Comparison of ENCODE assay signal across 31 cellular contexts in genomic region chr3:11929531-11929930, GRCh38.
"Had no signal": no experiment of that assay in that cellular context is flagged by ENCODE, and none has a peak within 500 bp of the region (broad histone marks: within the 10 kb centered on the region; RNA-seq: fewer than 3 reads in every experiment).

No MANE protein-coding gene starts in this region.

- ATAC-seq: activated CD4-positive, CD25-positive, alpha-beta regulatory T cell treated with anti-CD3 and anti-CD28 coated beads, Interleukin-2, amount 50 U/mL, for 24 hours; activated CD8-positive, alpha-beta memory T cell treated with anti-CD3 and anti-CD28 coated beads, Interleukin-2, amount 10 ng/mL, durations not matched to agents 7 days and 5 days; activated CD8-positive, alpha-beta T cell treated with anti-CD3 and anti-CD28 coated beads for 36 hours; activated naive CD8-positive, alpha-beta T cell treated with anti-CD3 and anti-CD28 coated beads, Interleukin-2, amount 50 U/mL, for 24 hours; activated T-cell treated with anti-CD3 and anti-CD28 coated beads, Interleukin-2, amount 50 U/mL, for 72 hours; body of pancreas; esophagus mucosa; T-cell had no signal

- H3K4me3 Mint-ChIP-seq: activated B cell treated with CpG ODN at 0.5 μM for 24 hours; activated CD8-positive, alpha-beta memory T cell treated with anti-CD3 and anti-CD28 coated beads, Interleukin-2, amount 10 ng/mL, durations not matched to agents 7 days and 5 days; activated CD8-positive, alpha-beta T cell treated with anti-CD3 and anti-CD28 coated beads for 36 hours; activated naive CD4-positive, alpha-beta T cell treated with anti-CD3 and anti-CD28 coated beads, Interleukin-2, amount 50 U/mL, for 24 hours; activated naive CD8-positive, alpha-beta T cell treated with anti-CD3 and anti-CD28 coated beads for 36 hours; activated naive CD8-positive, alpha-beta T cell treated with anti-CD3 and anti-CD28 coated beads, Interleukin-2, amount 50 U/mL, for 24 hours; activated T-cell treated with anti-CD3 and anti-CD28 coated beads, Interleukin-2, amount 50 U/mL, for 24 hours; activated T-cell treated with anti-CD3 and anti-CD28 coated beads, Interleukin-2, amount 50 U/mL, for 72 hours; endodermal cell; T-cell; T-helper 1 cell treated with Interleukin-12 subunit alpha and Interleukin-12 subunit beta and Interleukin-4 antibody, amounts not matched to agents 30 μg/mL and 1 μg/mL, for 36 hours; T-helper 2 cell treated with Interferon-gamma antibody and Interleukin-4, amounts not matched to agents 5 μg/mL and 100 μg/mL, for 36 hours had no signal

- H3K9me3 ChIP-seq: adrenal gland, body of pancreas had no signal

- H3K27me3 Mint-ChIP-seq: activated naive CD4-positive, alpha-beta T cell treated with anti-CD3 and anti-CD28 coated beads, Interleukin-2, amount 50 U/mL, for 24 hours had no signal

- H3K4me1 Mint-ChIP-seq: activated B cell treated with CpG ODN at 0.5 μM for 24 hours; activated CD8-positive, alpha-beta memory T cell treated with anti-CD3 and anti-CD28 coated beads, Interleukin-2, amount 10 ng/mL, durations not matched to agents 7 days and 5 days; activated naive CD4-positive, alpha-beta T cell treated with anti-CD3 and anti-CD28 coated beads, Interleukin-2, amount 50 U/mL, for 24 hours; activated naive CD8-positive, alpha-beta T cell treated with anti-CD3 and anti-CD28 coated beads for 36 hours; activated naive CD8-positive, alpha-beta T cell treated with anti-CD3 and anti-CD28 coated beads, Interleukin-2, amount 50 U/mL, for 24 hours; endodermal cell; T-cell had no signal

- H3K27me3 ChIP-seq: body of pancreas had no signal

- H3K36me3 Mint-ChIP-seq: activated CD8-positive, alpha-beta memory T cell treated with anti-CD3 and anti-CD28 coated beads, Interleukin-2, amount 10 ng/mL, durations not matched to agents 7 days and 5 days; activated naive CD4-positive, alpha-beta T cell treated with anti-CD3 and anti-CD28 coated beads, Interleukin-2, amount 50 U/mL, for 24 hours; activated naive CD8-positive, alpha-beta T cell treated with anti-CD3 and anti-CD28 coated beads for 36 hours; T-cell had no signal

- H3K27ac Mint-ChIP-seq: activated B cell treated with CpG ODN at 0.5 μM for 24 hours; activated CD8-positive, alpha-beta memory T cell treated with anti-CD3 and anti-CD28 coated beads, Interleukin-2, amount 10 ng/mL, durations not matched to agents 7 days and 5 days; activated CD8-positive, alpha-beta T cell treated with anti-CD3 and anti-CD28 coated beads for 36 hours; activated naive CD4-positive, alpha-beta T cell treated with anti-CD3 and anti-CD28 coated beads, Interleukin-2, amount 50 U/mL, for 24 hours; activated naive CD8-positive, alpha-beta T cell treated with anti-CD3 and anti-CD28 coated beads for 36 hours; activated naive CD8-positive, alpha-beta T cell treated with anti-CD3 and anti-CD28 coated beads, Interleukin-2, amount 50 U/mL, for 24 hours; activated T-cell treated with anti-CD3 and anti-CD28 coated beads, Interleukin-2, amount 50 U/mL, for 24 hours; activated T-cell treated with anti-CD3 and anti-CD28 coated beads, Interleukin-2, amount 50 U/mL, for 72 hours; endodermal cell; T-cell; T-helper 1 cell treated with Interleukin-12 subunit alpha and Interleukin-12 subunit beta and Interleukin-4 antibody, amounts not matched to agents 30 μg/mL and 1 μg/mL, for 36 hours; T-helper 2 cell treated with Interferon-gamma antibody and Interleukin-4, amounts not matched to agents 5 μg/mL and 100 μg/mL, for 36 hours had no signal

- H3K36me3 ChIP-seq: adrenal gland, WERI-Rb-1 had no signal

- H3K27ac ChIP-seq: adrenal gland, body of pancreas, WERI-Rb-1 had no signal

- H3K4me1 ChIP-seq: adrenal gland, body of pancreas had no signal

- H3K9me3 Mint-ChIP-seq: activated B cell treated with CpG ODN at 0.5 μM for 24 hours; activated CD8-positive, alpha-beta T cell treated with anti-CD3 and anti-CD28 coated beads for 36 hours; activated naive CD4-positive, alpha-beta T cell treated with anti-CD3 and anti-CD28 coated beads, Interleukin-2, amount 50 U/mL, for 24 hours; activated naive CD8-positive, alpha-beta T cell treated with anti-CD3 and anti-CD28 coated beads for 36 hours; activated naive CD8-positive, alpha-beta T cell treated with anti-CD3 and anti-CD28 coated beads, Interleukin-2, amount 50 U/mL, for 24 hours; activated T-cell treated with anti-CD3 and anti-CD28 coated beads, Interleukin-2, amount 50 U/mL, for 24 hours; activated T-cell treated with anti-CD3 and anti-CD28 coated beads, Interleukin-2, amount 50 U/mL, for 72 hours; endodermal cell; T-cell; T-helper 1 cell treated with Interleukin-12 subunit alpha and Interleukin-12 subunit beta and Interleukin-4 antibody, amounts not matched to agents 30 μg/mL and 1 μg/mL, for 36 hours had no signal

- H3K4me3 ChIP-seq: adrenal gland, body of pancreas had no signal

- DNase-seq: activated B cell treated with CpG ODN at 0.5 μM for 24 hours; activated CD4-positive, alpha-beta T cell treated with anti-CD3 and anti-CD28 coated beads for 48 hours; activated CD4-positive, alpha-beta T cell treated with anti-CD3 and anti-CD28 coated beads, Interleukin-2, amount 50 U/mL, for 1 hour; activated CD4-positive, alpha-beta T cell treated with anti-CD3 and anti-CD28 coated beads, Interleukin-2, amount 50 U/mL, for 48 hours; activated CD8-positive, alpha-beta memory T cell treated with anti-CD3 and anti-CD28 coated beads, Interleukin-2, amount 10 ng/mL, durations not matched to agents 7 days and 5 days; activated CD8-positive, alpha-beta memory T cell treated with anti-CD3 and anti-CD28 coated beads, Interleukin-2, amount 50 U/mL, for 4 hours; activated CD8-positive, alpha-beta T cell treated with anti-CD3 and anti-CD28 coated beads for 36 hours; activated gamma-delta T cell treated with Interleukin-2 at 50 U/mL for 16 hours; activated naive CD4-positive, alpha-beta T cell treated with Interleukin-2 at 50 U/mL for 16 hours; activated naive CD8-positive, alpha-beta T cell treated with anti-CD3 and anti-CD28 coated beads for 36 hours; activated naive CD8-positive, alpha-beta T cell treated with anti-CD3 and anti-CD28 coated beads, Interleukin-2, amount 50 U/mL, for 24 hours; activated T-cell treated with anti-CD3 and anti-CD28 coated beads for 4 hours; activated T-cell treated with anti-CD3 and anti-CD28 coated beads, Interleukin-2, amount 50 U/mL, for 24 hours; activated T-cell treated with anti-CD3 and anti-CD28 coated beads, Interleukin-2, amount 50 U/mL, for 72 hours; amygdala; aorta; body of pancreas; caudate nucleus; effector memory CD4-positive, alpha-beta T cell; endodermal cell; foreskin fibroblast; SW 1271; T-cell; T1000; WERI-Rb-1 had no signal
